Comparison of ENCODE assay signal across 8 cellular contexts in genomic region chr5:179795049-179795862, GRCh38. TPM values are rescaled to one million over a fixed set of nuclear protein-coding genes. Genes with fewer than 3 reads are reported as not detected.
DNase-seq lines count a peak whose midpoint lies in the region; ATAC-seq lines count a peak whose summit lies in the region.

No MANE protein-coding gene starts in this region.

- no peaks in the 10 kb centered on the region for H3K27me3 Mint-ChIP-seq in activated CD4-positive, alpha-beta T cell treated with anti-CD3 and anti-CD28 coated beads, Interleukin-2, amount 10 ng/mL, durations not matched to agents 7 days and 5 days
- H3K27me3 Mint-ChIP-seq in activated naive CD8-positive, alpha-beta T cell treated with anti-CD3 and anti-CD28 coated beads, Interleukin-2, amount 50 U/mL, for 24 hours, result no peaks in the 10 kb centered on the region

- H3K4me1 Mint-ChIP-seq in activated CD4-positive, alpha-beta T cell treated with anti-CD3 and anti-CD28 coated beads, Interleukin-2, amount 10 ng/mL, durations not matched to agents 7 days and 5 days, result peaks cover 35% of the 10 kb centered on the region
- H3K4me1 Mint-ChIP-seq in activated naive CD8-positive, alpha-beta T cell treated with anti-CD3 and anti-CD28 coated beads, Interleukin-2, amount 50 U/mL, for 24 hours, result peaks cover 31% of the 10 kb centered on the region

- no peak for DNase-seq in activated CD4-positive, alpha-beta T cell treated with anti-CD3 and anti-CD28 coated beads, Interleukin-2, amount 10 ng/mL, durations not matched to agents 7 days and 5 days
- no peak for DNase-seq in activated CD4-positive, alpha-beta T cell treated with anti-CD3 and anti-CD28 coated beads for 48 hours
- DNase-seq in NCI-H1105 (lab: John Stamatoyannopoulos, UW) (peak; percentile 53), iPS-NIHi7 (ENCODE audit: extremely low spot score) (peak; percentile 67), substantia nigra (lab: John Stamatoyannopoulos, UW) (peak in 3 of 49 donors; percentile 23 to 67 (median 41))
- no peak for DNase-seq in activated naive CD8-positive, alpha-beta T cell treated with anti-CD3 and anti-CD28 coated beads, Interleukin-2, amount 50 U/mL, for 24 hours

- no peaks in the 10 kb centered on the region for H3K9me3 Mint-ChIP-seq in activated CD4-positive, alpha-beta T cell treated with anti-CD3 and anti-CD28 coated beads, Interleukin-2, amount 10 ng/mL, durations not matched to agents 7 days and 5 days
- H3K9me3 Mint-ChIP-seq in activated naive CD8-positive, alpha-beta T cell treated with anti-CD3 and anti-CD28 coated beads, Interleukin-2, amount 50 U/mL, for 24 hours, result no peaks in the 10 kb centered on the region

- POLR2A ChIA-PET in activated CD4-positive, alpha-beta T cell treated with anti-CD3 and anti-CD28 coated beads, Interleukin-2, amount 10 ng/mL, durations not matched to agents 7 days and 5 days (lab: Charles Lee), result interaction anchor here (0.6 kb wide), 1 partner anchor 109 kb away, joined by 3 read pairs; no protein-coding TSS in a partner anchor

- H3K27ac Mint-ChIP-seq in activated CD4-positive, alpha-beta T cell treated with anti-CD3 and anti-CD28 coated beads, Interleukin-2, amount 10 ng/mL, durations not matched to agents 7 days and 5 days, result peak overlapping the region; percentile 46
- H3K27ac Mint-ChIP-seq in activated naive CD8-positive, alpha-beta T cell treated with anti-CD3 and anti-CD28 coated beads, Interleukin-2, amount 50 U/mL, for 24 hours, result no peak overlapping the region

- no peak for ATAC-seq in activated naive CD8-positive, alpha-beta T cell treated with anti-CD3 and anti-CD28 coated beads, Interleukin-2, amount 50 U/mL, for 24 hours
- no peak for ATAC-seq in HG02870 (IDR thresholded peaks at IDR 0.05; ENCODE audit: unreplicated experiment)
- ATAC-seq in GM18873 (IDR thresholded peaks at IDR 0.05; ENCODE audit: low FRiP score, unreplicated experiment), result no peak

- peaks cover 11% of the 10 kb centered on the region for H3K36me3 Mint-ChIP-seq in activated CD4-positive, alpha-beta T cell treated with anti-CD3 and anti-CD28 coated beads, Interleukin-2, amount 10 ng/mL, durations not matched to agents 7 days and 5 days (ENCODE audit: low read depth)
- peaks cover 2% of the 10 kb centered on the region for H3K36me3 Mint-ChIP-seq in activated naive CD8-positive, alpha-beta T cell treated with anti-CD3 and anti-CD28 coated beads, Interleukin-2, amount 50 U/mL, for 24 hours (ENCODE audit: low read depth)

- peak overlapping the region; percentile 52 for H3K4me3 Mint-ChIP-seq in activated CD4-positive, alpha-beta T cell treated with anti-CD3 and anti-CD28 coated beads, Interleukin-2, amount 10 ng/mL, durations not matched to agents 7 days and 5 days
- H3K4me3 Mint-ChIP-seq in activated naive CD8-positive, alpha-beta T cell treated with anti-CD3 and anti-CD28 coated beads, Interleukin-2, amount 50 U/mL, for 24 hours, result peak overlapping the region; percentile 40

- CTCF ChIA-PET in activated CD4-positive, alpha-beta T cell treated with anti-CD3 and anti-CD28 coated beads, Interleukin-2, amount 10 ng/mL, durations not matched to agents 7 days and 5 days (lab: Charles Lee), result interaction anchor here (0.6 to 0.7 kb wide), 3 partner anchors 14 to 56 kb away, joined by 3 to 4 read pairs (median 3); no protein-coding TSS in a partner anchor

- peak overlapping the region; percentile 64 for H3K27ac ChIP-seq in substantia nigra (ENCODE audit: low read depth, low read length, poor library complexity, severe bottlenecking)

RNA-seq across cellular contexts. Expression of gene LTC4S, which starts 1.5 kb away (rescaled TPM):
- 1 to 10 TPM; 1.4 to 2.5 TPM for total RNA-seq in activated CD4-positive, alpha-beta T cell treated with anti-CD3 and anti-CD28 coated beads, Interleukin-2, amount 10 ng/mL, durations not matched to agents 7 days and 5 days

RNA-seq across cellular contexts. Expression of gene MGAT4B, which starts 11.4 kb away (rescaled TPM):
- total RNA-seq in activated CD4-positive, alpha-beta T cell treated with anti-CD3 and anti-CD28 coated beads, Interleukin-2, amount 10 ng/mL, durations not matched to agents 7 days and 5 days, result 10 to 100 TPM; 86.2 to 87.7 TPM

RNA-seq across cellular contexts. Expression of gene SQSTM1, which starts 25.4 kb away (rescaled TPM):
- total RNA-seq in activated CD4-positive, alpha-beta T cell treated with anti-CD3 and anti-CD28 coated beads, Interleukin-2, amount 10 ng/mL, durations not matched to agents 7 days and 5 days, result 10 to 100 TPM; 79.6 to 93.0 TPM

Comparison
In these comparisons a context has a peak if more than half of its experiments do, and no peak if none do; other contexts are left out.
1. DNase-seq: peak in NCI-H1105 (single experiment) and iPS-NIHi7 (single experiment); none in activated CD4-positive, alpha-beta T cell treated with anti-CD3 and anti-CD28 coated beads, Interleukin-2, amount 10 ng/mL, durations not matched to agents 7 days and 5 days (single experiment), activated CD4-positive, alpha-beta T cell treated with anti-CD3 and anti-CD28 coated beads for 48 hours (single experiment) and activated naive CD8-positive, alpha-beta T cell treated with anti-CD3 and anti-CD28 coated beads, Interleukin-2, amount 50 U/mL, for 24 hours (single experiment).